ENCODE assay signal across 22 cellular contexts in genomic region chr6:71321344-71321743, GRCh38.
"Had no signal": no experiment of that assay in that cellular context is flagged by ENCODE, and none has a peak within 500 bp of the region (broad histone marks: within the 10 kb centered on the region; RNA-seq: fewer than 3 reads in every experiment).

No MANE protein-coding gene starts in this region.

- H3K4me1 ChIP-seq: adrenal gland, parathyroid adenoma, upper lobe of right lung had no signal

- H3K27ac ChIP-seq: adrenal gland, coronary artery, esophagus muscularis mucosa, heart left ventricle, parathyroid adenoma, upper lobe of right lung had no signal

- H3K4me3 ChIP-seq: adrenal gland, coronary artery, esophagus muscularis mucosa, heart left ventricle, mucosa of descending colon, upper lobe of right lung had no signal

- H3K36me3 ChIP-seq: adrenal gland, esophagus muscularis mucosa, heart left ventricle, upper lobe of right lung had no signal

- ATAC-seq: activated CD8-positive, alpha-beta memory T cell treated with anti-CD3 and anti-CD28 coated beads, Interleukin-2, amount 10 ng/mL, durations not matched to agents 7 days and 5 days; activated naive CD4-positive, alpha-beta T cell treated with anti-CD3 and anti-CD28 coated beads, Interleukin-2, amount 50 U/mL, for 72 hours; heart left ventricle; mucosa of descending colon; right cardiac atrium; stimulated activated naive CD8-positive, alpha-beta T cell treated with anti-CD3 and anti-CD28 coated beads, Interleukin-15, Interleukin-2, amounts not matched to agents 100 U/mL and 50 U/mL, for 24 hours; upper lobe of right lung had no signal

- DNase-seq: activated CD4-positive, alpha-beta memory T cell treated with anti-CD3 and anti-CD28 coated beads, Interleukin-2, amount 10 ng/mL, durations not matched to agents 7 days and 5 days; activated CD4-positive, alpha-beta T cell treated with anti-CD3 and anti-CD28 coated beads for 48 hours; activated CD4-positive, CD25-positive, alpha-beta regulatory T cell; activated CD8-positive, alpha-beta memory T cell treated with anti-CD3 and anti-CD28 coated beads, Interleukin-2, amount 10 ng/mL, durations not matched to agents 7 days and 5 days; activated gamma-delta T cell treated with Interleukin-2 at 50 U/mL for 16 hours; activated T-cell treated with anti-CD3 and anti-CD28 coated beads for 4 hours; adrenal gland; cerebellar nuclear complex; heart left ventricle; mesendoderm; mucosa of descending colon; nephron progenitor cell; right cardiac atrium; stimulated activated CD4-positive, alpha-beta T cell treated with anti-CD3 and anti-CD28 coated beads, Interleukin-12 subunit alpha, Interleukin-12 subunit beta, amount 100 ng/mL, for 4 hours; stimulated activated CD4-positive, alpha-beta T cell treated with anti-CD3 and anti-CD28 coated beads, Interleukin-4, amount 100 ng/mL, for 4 hours; stimulated activated naive CD8-positive, alpha-beta T cell treated with anti-CD3 and anti-CD28 coated beads, Interleukin-15, Interleukin-2, amounts not matched to agents 100 U/mL and 50 U/mL, for 24 hours; T1000; upper lobe of right lung had no signal

- H3K9me3 ChIP-seq: adrenal gland, mucosa of descending colon, upper lobe of right lung had no signal

- H3K27me3 ChIP-seq: adrenal gland, esophagus muscularis mucosa, heart left ventricle, upper lobe of right lung had no signal
